2 cellular contexts compared by ENCODE assay signal in the genomic region with DNA sequence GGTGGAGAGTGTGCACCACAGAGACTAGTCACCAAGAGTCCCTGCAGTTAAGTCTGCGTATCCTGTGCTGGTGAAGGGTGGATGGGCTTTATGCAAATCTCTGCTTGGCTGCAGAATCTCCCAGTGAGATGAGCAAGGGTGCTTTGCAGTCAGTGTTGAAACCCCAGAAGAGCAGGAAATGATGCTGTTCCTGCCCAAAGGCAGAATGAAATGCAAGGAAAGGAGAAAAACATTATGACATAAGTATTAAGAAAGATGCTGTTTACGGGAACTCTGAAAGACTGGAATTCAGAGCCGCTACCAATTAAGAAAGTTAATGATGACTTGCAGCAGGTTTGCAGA.
TF ChIP-seq lines count a peak whose summit lies in the region.

No MANE protein-coding gene starts in this region.

TF ChIP-seq in HepG2, 621 proteins besides CTCF, POLR2A, EP300 and RAD21 (continued from another document):
- TF ChIP-seq, protein P1, sequence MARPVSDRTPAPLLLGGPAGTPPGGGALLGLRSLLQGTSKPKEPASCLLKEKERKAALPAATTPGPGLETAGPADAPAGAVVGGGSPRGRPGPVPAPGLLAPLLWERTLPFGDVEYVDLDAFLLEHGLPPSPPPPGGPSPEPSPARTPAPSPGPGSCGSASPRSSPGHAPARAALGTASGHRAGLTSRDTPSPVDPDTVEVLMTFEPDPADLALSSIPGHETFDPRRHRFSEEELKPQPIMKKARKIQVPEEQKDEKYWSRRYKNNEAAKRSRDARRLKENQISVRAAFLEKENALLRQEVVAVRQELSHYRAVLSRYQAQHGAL (CRISPR knock-in tag; IDR thresholded peaks at IDR 0.05; ENCODE audit: not compliant biosample characterization), result no peak
- no peak for TF ChIP-seq ZBTB8A (CRISPR knock-in tag; IDR thresholded peaks at IDR 0.05; ENCODE audit: borderline replicate concordance, low read depth)
TF ChIP-seq in HepG2: peak in this region for 0.

TF ChIP-seq in SK-N-SH treated with all-trans-retinoic acid at 6 μM for 48 hours, 23 proteins besides CTCF, POLR2A, EP300 and RAD21 (continued from another document):
- TF ChIP-seq, protein P2, sequence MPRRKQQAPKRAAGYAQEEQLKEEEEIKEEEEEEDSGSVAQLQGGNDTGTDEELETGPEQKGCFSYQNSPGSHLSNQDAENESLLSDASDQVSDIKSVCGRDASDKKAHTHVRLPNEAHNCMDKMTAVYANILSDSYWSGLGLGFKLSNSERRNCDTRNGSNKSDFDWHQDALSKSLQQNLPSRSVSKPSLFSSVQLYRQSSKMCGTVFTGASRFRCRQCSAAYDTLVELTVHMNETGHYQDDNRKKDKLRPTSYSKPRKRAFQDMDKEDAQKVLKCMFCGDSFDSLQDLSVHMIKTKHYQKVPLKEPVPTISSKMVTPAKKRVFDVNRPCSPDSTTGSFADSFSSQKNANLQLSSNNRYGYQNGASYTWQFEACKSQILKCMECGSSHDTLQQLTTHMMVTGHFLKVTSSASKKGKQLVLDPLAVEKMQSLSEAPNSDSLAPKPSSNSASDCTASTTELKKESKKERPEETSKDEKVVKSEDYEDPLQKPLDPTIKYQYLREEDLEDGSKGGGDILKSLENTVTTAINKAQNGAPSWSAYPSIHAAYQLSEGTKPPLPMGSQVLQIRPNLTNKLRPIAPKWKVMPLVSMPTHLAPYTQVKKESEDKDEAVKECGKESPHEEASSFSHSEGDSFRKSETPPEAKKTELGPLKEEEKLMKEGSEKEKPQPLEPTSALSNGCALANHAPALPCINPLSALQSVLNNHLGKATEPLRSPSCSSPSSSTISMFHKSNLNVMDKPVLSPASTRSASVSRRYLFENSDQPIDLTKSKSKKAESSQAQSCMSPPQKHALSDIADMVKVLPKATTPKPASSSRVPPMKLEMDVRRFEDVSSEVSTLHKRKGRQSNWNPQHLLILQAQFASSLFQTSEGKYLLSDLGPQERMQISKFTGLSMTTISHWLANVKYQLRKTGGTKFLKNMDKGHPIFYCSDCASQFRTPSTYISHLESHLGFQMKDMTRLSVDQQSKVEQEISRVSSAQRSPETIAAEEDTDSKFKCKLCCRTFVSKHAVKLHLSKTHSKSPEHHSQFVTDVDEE (CRISPR knock-in tag; IDR thresholded peaks at IDR 0.05), result no peak
- TF ChIP-seq ARNTL (CRISPR knock-in tag; IDR thresholded peaks at IDR 0.05; ENCODE audit: borderline replicate concordance, low read depth) (no peak), OSR1 (CRISPR knock-in tag; IDR thresholded peaks at IDR 0.05) (no peak), BACH2 (CRISPR knock-in tag; IDR thresholded peaks at IDR 0.05; ENCODE audit: borderline replicate concordance) (no peak), GLIS3 (CRISPR knock-in tag; IDR thresholded peaks at IDR 0.05) (no peak), CSDC2 (CRISPR knock-in tag; IDR thresholded peaks at IDR 0.05) (no peak), ZFP3 (CRISPR knock-in tag; IDR thresholded peaks at IDR 0.05) (no peak), RARB (CRISPR knock-in tag; IDR thresholded peaks at IDR 0.05) (no peak), ZNF565 (CRISPR knock-in tag; conservative IDR thresholded peaks at IDR 0.05; ENCODE audit: low read depth) (no peak), ESRRG (CRISPR knock-in tag; IDR thresholded peaks at IDR 0.05) (no peak)
- TF ChIP-seq, protein P3, sequence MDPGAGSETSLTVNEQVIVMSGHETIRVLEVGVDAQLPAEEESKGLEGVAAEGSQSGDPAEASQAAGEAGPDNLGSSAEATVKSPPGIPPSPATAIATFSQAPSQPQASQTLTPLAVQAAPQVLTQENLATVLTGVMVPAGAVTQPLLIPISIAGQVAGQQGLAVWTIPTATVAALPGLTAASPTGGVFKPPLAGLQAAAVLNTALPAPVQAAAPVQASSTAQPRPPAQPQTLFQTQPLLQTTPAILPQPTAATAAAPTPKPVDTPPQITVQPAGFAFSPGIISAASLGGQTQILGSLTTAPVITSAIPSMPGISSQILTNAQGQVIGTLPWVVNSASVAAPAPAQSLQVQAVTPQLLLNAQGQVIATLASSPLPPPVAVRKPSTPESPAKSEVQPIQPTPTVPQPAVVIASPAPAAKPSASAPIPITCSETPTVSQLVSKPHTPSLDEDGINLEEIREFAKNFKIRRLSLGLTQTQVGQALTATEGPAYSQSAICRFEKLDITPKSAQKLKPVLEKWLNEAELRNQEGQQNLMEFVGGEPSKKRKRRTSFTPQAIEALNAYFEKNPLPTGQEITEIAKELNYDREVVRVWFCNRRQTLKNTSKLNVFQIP (CRISPR knock-in tag; IDR thresholded peaks at IDR 0.05; ENCODE audit: borderline replicate concordance, low read depth), result no peak
- TF ChIP-seq, protein P4, sequence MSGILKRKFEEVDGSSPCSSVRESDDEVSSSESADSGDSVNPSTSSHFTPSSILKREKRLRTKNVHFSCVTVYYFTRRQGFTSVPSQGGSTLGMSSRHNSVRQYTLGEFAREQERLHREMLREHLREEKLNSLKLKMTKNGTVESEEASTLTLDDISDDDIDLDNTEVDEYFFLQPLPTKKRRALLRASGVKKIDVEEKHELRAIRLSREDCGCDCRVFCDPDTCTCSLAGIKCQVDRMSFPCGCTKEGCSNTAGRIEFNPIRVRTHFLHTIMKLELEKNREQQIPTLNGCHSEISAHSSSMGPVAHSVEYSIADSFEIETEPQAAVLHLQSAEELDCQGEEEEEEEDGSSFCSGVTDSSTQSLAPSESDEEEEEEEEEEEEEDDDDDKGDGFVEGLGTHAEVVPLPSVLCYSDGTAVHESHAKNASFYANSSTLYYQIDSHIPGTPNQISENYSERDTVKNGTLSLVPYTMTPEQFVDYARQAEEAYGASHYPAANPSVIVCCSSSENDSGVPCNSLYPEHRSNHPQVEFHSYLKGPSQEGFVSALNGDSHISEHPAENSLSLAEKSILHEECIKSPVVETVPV (CRISPR knock-in tag; IDR thresholded peaks at IDR 0.05), result no peak
TF ChIP-seq in SK-N-SH treated with all-trans-retinoic acid at 6 μM for 48 hours: peak in this region for 0.
